In the genomic region with DNA sequence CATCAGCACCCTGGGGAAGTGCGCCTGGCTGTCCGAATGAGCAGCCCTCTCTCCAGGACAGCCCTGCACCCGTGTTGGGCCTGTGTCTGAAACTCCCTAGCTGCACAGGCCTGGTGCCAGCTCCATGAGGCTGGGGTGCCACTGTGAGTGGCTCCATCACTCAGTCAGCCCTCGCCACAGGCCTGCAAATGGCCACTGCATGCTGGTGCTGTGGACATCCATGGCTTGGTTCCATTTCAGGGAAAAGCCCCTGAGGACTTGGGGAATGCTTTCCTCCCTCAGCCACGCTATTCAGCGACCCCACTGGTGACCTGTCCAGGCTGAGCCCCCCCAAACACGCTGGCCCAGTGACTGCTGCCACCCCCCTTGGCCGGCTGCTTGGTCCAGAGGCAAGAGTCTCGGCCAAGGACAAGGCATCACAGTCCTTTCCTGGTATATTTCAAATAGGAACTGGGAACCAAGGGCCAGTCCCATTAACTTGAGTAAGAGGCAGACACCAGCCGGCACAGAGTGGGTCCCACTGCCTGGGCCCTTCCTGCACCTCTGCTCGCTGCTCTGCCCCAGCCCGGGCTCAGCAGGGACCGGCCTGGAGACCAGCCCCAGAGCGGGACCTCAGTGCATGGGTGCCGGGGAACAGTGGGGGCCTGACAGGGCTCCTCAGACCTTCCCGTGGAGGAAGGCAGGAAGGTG, we compare ENCODE assay signal across 30 cellular contexts.
A peak's percentile ranks its signal among the peaks of the same experiment; 100 is the strongest.
DNase-seq lines count a peak whose midpoint lies in the region; ATAC-seq and TF ChIP-seq lines count a peak whose summit lies in the region.
"Had no signal": no experiment of that assay in that cellular context is flagged by ENCODE, and none has a peak within 500 bp of the region (broad histone marks: within the 10 kb centered on the region; RNA-seq: fewer than 3 reads in every experiment).

No MANE protein-coding gene starts in this region.

- H3K36me3 Mint-ChIP-seq in activated T-cell treated with anti-CD3 and anti-CD28 coated beads, Interleukin-2, amount 50 U/mL, for 24 hours (ENCODE audit: low read depth), result peaks cover 2% of the 10 kb centered on the region
- peaks cover 2% of the 10 kb centered on the region in 2 donors for H3K36me3 Mint-ChIP-seq in activated T-cell treated with anti-CD3 and anti-CD28 coated beads, Interleukin-2, amount 50 U/mL, for 72 hours (ENCODE audit: insufficient read depth in 2 of 2)
- H3K36me3 Mint-ChIP-seq in HFFc6 (ENCODE audit: low read depth), result peaks cover 7% of the 10 kb centered on the region
- H3K36me3 Mint-ChIP-seq: activated naive CD4-positive, alpha-beta T cell treated with anti-CD3 and anti-CD28 coated beads, Interleukin-2, amount 50 U/mL, for 24 hours; T-cell had no signal

- no peak for TF ChIP-seq EP300 in suprapubic skin (IDR thresholded peaks at IDR 0.05)

- peaks cover 51% of the 10 kb centered on the region for H3K4me1 Mint-ChIP-seq in activated T-cell treated with anti-CD3 and anti-CD28 coated beads, Interleukin-2, amount 50 U/mL, for 24 hours (ENCODE audit: low read depth)
- peaks cover 58% of the 10 kb centered on the region for H3K4me1 Mint-ChIP-seq in activated T-cell treated with anti-CD3 and anti-CD28 coated beads, Interleukin-2, amount 50 U/mL, for 72 hours (ENCODE audit: low read depth)
- peaks cover 40% of the 10 kb centered on the region for H3K4me1 Mint-ChIP-seq in HFFc6 (ENCODE audit: low read depth)

- peak overlapping the region; percentile 32 for H3K27ac ChIP-seq in fibroblast of lung (ENCODE audit: insufficient read depth, low read length)
- no peak overlapping the region for H3K27ac ChIP-seq in suprapubic skin
- H3K27ac ChIP-seq: C4-2B, sigmoid colon, SJSA1, thoracic aorta had no signal

- H4K20me1 ChIP-seq in fibroblast of lung (ENCODE audit: control insufficient read depth, extremely low read depth, insufficient read depth, low read length), result no peaks in the 10 kb centered on the region

- 98% methylated on average over 9 of the region's 16 CpGs for WGBS in suprapubic skin

- H2AFZ ChIP-seq in fibroblast of lung (ENCODE audit: low read length), result no peak overlapping the region

- no peaks in the 10 kb centered on the region for H3K9me3 ChIP-seq in fibroblast of lung (ENCODE audit: control insufficient read depth, insufficient read depth, low read depth, low read length)
- no peaks in the 10 kb centered on the region for H3K9me3 ChIP-seq in suprapubic skin
- H3K9me3 ChIP-seq: MG63, sigmoid colon, thoracic aorta had no signal

- TF ChIP-seq POLR2A in suprapubic skin (IDR thresholded peaks at IDR 0.05), result no peak

- no peak for TF ChIP-seq CTCF in HFFc6 (IDR thresholded peaks at IDR 0.05)
- TF ChIP-seq CTCF in fibroblast of lung (conservative IDR thresholded peaks at IDR 0.05 in 1 of 2, IDR thresholded peaks at IDR 0.05 in 1 of 2; ENCODE audit: low read depth in 1 of 2, low read length in 2 of 2), result no peak
- no peak for TF ChIP-seq CTCF in suprapubic skin (IDR thresholded peaks at IDR 0.05)

- peak overlapping the region; percentile 95 for H3K27ac Mint-ChIP-seq in activated T-cell treated with anti-CD3 and anti-CD28 coated beads, Interleukin-2, amount 50 U/mL, for 24 hours
- no peak overlapping the region for H3K27ac Mint-ChIP-seq in activated T-cell treated with anti-CD3 and anti-CD28 coated beads, Interleukin-2, amount 50 U/mL, for 72 hours
- peak overlapping the region; percentile 89 for H3K27ac Mint-ChIP-seq in HFFc6
- H3K27ac Mint-ChIP-seq: activated naive CD4-positive, alpha-beta T cell treated with anti-CD3 and anti-CD28 coated beads, Interleukin-2, amount 50 U/mL, for 24 hours; activated T-helper 17 cell treated with anti-CD3 and anti-CD28 coated beads, Interleukin-2, amount 50 U/mL, for 72 hours; progenitor cell of endocrine pancreas; T-cell had no signal

- no peaks in the 10 kb centered on the region for H3K79me2 ChIP-seq in fibroblast of lung (ENCODE audit: control insufficient read depth, insufficient read depth, low read length)

- H3K4me3 ChIP-seq in fibroblast of lung (replicated peaks in 1 of 4; ENCODE audit: control extremely low read depth in 1 of 4, insufficient read depth in 1 of 4, low read depth in 3 of 4, low read length in 4 of 4), result no peak overlapping the region
- H3K4me3 ChIP-seq in suprapubic skin, result no peak overlapping the region
- H3K4me3 ChIP-seq: K562, MG63, sigmoid colon, SJSA1, thoracic aorta had no signal

- H3K27me3 ChIP-seq in fibroblast of lung (ENCODE audit: control insufficient read depth, insufficient read depth, low read length), result no peaks in the 10 kb centered on the region
- no peaks in the 10 kb centered on the region for H3K27me3 ChIP-seq in suprapubic skin
- H3K27me3 ChIP-seq: MG63, sigmoid colon, SJSA1 had no signal

- H3K4me3 Mint-ChIP-seq in activated T-cell treated with anti-CD3 and anti-CD28 coated beads, Interleukin-2, amount 50 U/mL, for 24 hours, result no peak overlapping the region
- H3K4me3 Mint-ChIP-seq in activated T-cell treated with anti-CD3 and anti-CD28 coated beads, Interleukin-2, amount 50 U/mL, for 72 hours, result no peak overlapping the region
- H3K4me3 Mint-ChIP-seq in HFFc6, result no peak overlapping the region
- H3K4me3 Mint-ChIP-seq: activated naive CD4-positive, alpha-beta T cell treated with anti-CD3 and anti-CD28 coated beads, Interleukin-2, amount 50 U/mL, for 24 hours; activated T-helper 17 cell treated with anti-CD3 and anti-CD28 coated beads, Interleukin-2, amount 50 U/mL, for 72 hours; T-cell had no signal

- no peak for DNase-seq in activated T-cell treated with anti-CD3 and anti-CD28 coated beads, Interleukin-2, amount 50 U/mL, for 24 hours
- no peak for DNase-seq in activated T-cell treated with anti-CD3 and anti-CD28 coated beads, Interleukin-2, amount 50 U/mL, for 72 hours
- DNase-seq in HFFc6 (no peak), fibroblast of lung (ENCODE audit: low read depth in 2 of 2) (no peak), suprapubic skin (ENCODE audit: low spot score in 2 of 2) (peak; percentile 56 to 71), A172 (ENCODE audit: low spot score) (no peak), epidermal melanocyte (ENCODE audit: insufficient read length, low spot score) (no peak), NCI-H1048 (lab: John Stamatoyannopoulos, UW) (no peak)
- DNase-seq: activated CD4-positive, CD25-positive, alpha-beta regulatory T cell; aorta; caudate nucleus; dermis blood vessel endothelial cell; DND-41; hypothalamus; mesendoderm; MG63; NCI-H1417 treated with DMSO at 0.1 percent for 48 hours; NCI-H2081; NCI-H69; sigmoid colon; stimulated activated CD4-positive, alpha-beta T cell treated with anti-CD3 and anti-CD28 coated beads, Interleukin-4, amount 100 ng/mL, for 24 hours; stimulated activated naive CD4-positive, alpha-beta T cell; T-cell had no signal

- no peak overlapping the region for H3K9ac ChIP-seq in fibroblast of lung (ENCODE audit: insufficient read depth, low read length)

- H3K4me1 ChIP-seq in fibroblast of lung (ENCODE audit: control insufficient read depth, extremely low read depth, insufficient read depth, low read length) (peaks cover 11% of the 10 kb centered on the region), suprapubic skin (peaks cover 27% of the 10 kb centered on the region)
- H3K4me1 ChIP-seq: sigmoid colon had no signal

- H3K36me3 ChIP-seq in fibroblast of lung (ENCODE audit: control insufficient read depth, insufficient read depth, low read length) (no peaks in the 10 kb centered on the region), suprapubic skin (no peaks in the 10 kb centered on the region)
- H3K36me3 ChIP-seq: MG63, sigmoid colon, SJSA1, thoracic aorta had no signal

- H3K4me2 ChIP-seq in fibroblast of lung (ENCODE audit: extremely low read depth, insufficient read depth, low read length), result no peak overlapping the region

- ATAC-seq in activated T-cell treated with anti-CD3 and anti-CD28 coated beads, Interleukin-2, amount 50 U/mL, for 72 hours (replicated peaks in 1 of 2), result no peak
- ATAC-seq: activated T-helper 17 cell treated with anti-CD3 and anti-CD28 coated beads, Interleukin-2, amount 50 U/mL, for 72 hours; K562; T-cell had no signal

- H3K9me3 Mint-ChIP-seq in activated T-cell treated with anti-CD3 and anti-CD28 coated beads, Interleukin-2, amount 50 U/mL, for 24 hours, result no peaks in the 10 kb centered on the region
- no peaks in the 10 kb centered on the region for H3K9me3 Mint-ChIP-seq in activated T-cell treated with anti-CD3 and anti-CD28 coated beads, Interleukin-2, amount 50 U/mL, for 72 hours
- H3K9me3 Mint-ChIP-seq in HFFc6, result peaks cover 5% of the 10 kb centered on the region
- H3K9me3 Mint-ChIP-seq: activated naive CD4-positive, alpha-beta T cell treated with anti-CD3 and anti-CD28 coated beads, Interleukin-2, amount 50 U/mL, for 24 hours; activated T-helper 17 cell treated with anti-CD3 and anti-CD28 coated beads, Interleukin-2, amount 50 U/mL, for 72 hours; T-cell had no signal

- no peaks in the 10 kb centered on the region for H3K27me3 Mint-ChIP-seq in activated T-cell treated with anti-CD3 and anti-CD28 coated beads, Interleukin-2, amount 50 U/mL, for 24 hours
- H3K27me3 Mint-ChIP-seq in activated T-cell treated with anti-CD3 and anti-CD28 coated beads, Interleukin-2, amount 50 U/mL, for 72 hours (ENCODE audit: low read depth), result no peaks in the 10 kb centered on the region
- H3K27me3 Mint-ChIP-seq in HFFc6 (ENCODE audit: insufficient read depth), result no peaks in the 10 kb centered on the region
- H3K27me3 Mint-ChIP-seq: activated naive CD4-positive, alpha-beta T cell treated with anti-CD3 and anti-CD28 coated beads, Interleukin-2, amount 50 U/mL, for 24 hours; activated T-helper 17 cell treated with anti-CD3 and anti-CD28 coated beads, Interleukin-2, amount 50 U/mL, for 72 hours; progenitor cell of endocrine pancreas; T-cell had no signal

Comparison
In these comparisons a context has a peak if more than half of its experiments do, and no peak if none do; other contexts are left out.
1. DNase-seq: peak in suprapubic skin (2 of 2); none in activated T-cell treated with anti-CD3 and anti-CD28 coated beads, Interleukin-2, amount 50 U/mL, for 24 hours (single experiment), activated T-cell treated with anti-CD3 and anti-CD28 coated beads, Interleukin-2, amount 50 U/mL, for 72 hours (0 of 2), HFFc6 (single experiment), fibroblast of lung (0 of 2), A172 (single experiment), epidermal melanocyte (single experiment) and NCI-H1048 (single experiment).